Comparison of ENCODE assay signal across 8 cellular contexts in genomic region chr17:79803997-79804855, GRCh38. TPM values are rescaled to one million over a fixed set of nuclear protein-coding genes. Genes with fewer than 3 reads are reported as not detected.
DNase-seq lines count a peak whose midpoint lies in the region; TF ChIP-seq lines count a peak whose summit lies in the region.

No MANE protein-coding gene starts in this region.

- no peak overlapping the region; the same call in 1 of the 2 replicates for H3K27ac ChIP-seq in HEK293 (ENCODE audit: extremely low read depth, low read depth, low read length)

- peak overlapping the region; percentile 84 for H3K27ac Mint-ChIP-seq in activated naive CD8-positive, alpha-beta T cell treated with anti-CD3 and anti-CD28 coated beads for 36 hours

- no peak for TF ChIP-seq CTCF in GM12875 (IDR thresholded peaks at IDR 0.05; ENCODE audit: borderline replicate concordance, insufficient read depth, low read depth, low read length)
- TF ChIP-seq CTCF in HEK293 (tag by site-specific recombination; IDR thresholded peaks at IDR 0.05): no peak

- H3K4me3 Mint-ChIP-seq in activated naive CD8-positive, alpha-beta T cell treated with anti-CD3 and anti-CD28 coated beads for 36 hours: peak overlapping the region; percentile 53

- H3K9me3 Mint-ChIP-seq in activated naive CD8-positive, alpha-beta T cell treated with anti-CD3 and anti-CD28 coated beads for 36 hours: no peaks in the 10 kb centered on the region

- peak overlapping the region; percentile 4 for H2AFZ ChIP-seq in neuron (ENCODE audit: low read depth, low read length)

- CTCF ChIA-PET in HEK293 (lab: Yijun Ruan, JAX): interaction anchor here (0.6 to 2.1 kb wide), 11 partner anchors 13 to 166 kb away, joined by 3 to 7 read pairs (median 4); partner anchors contain the start of gene CBX4

- DNase-seq in NT2/D1 (ENCODE audit: low read depth, low spot score) (no peak), HuH-7 (ENCODE audit: low spot score) (no peak), GM03348 (ENCODE audit: low spot score) (no peak), activated gamma-delta T cell (lab: John Stamatoyannopoulos, UW) (no peak)
- DNase-seq in activated naive CD8-positive, alpha-beta T cell treated with anti-CD3 and anti-CD28 coated beads for 36 hours: peak; percentile 80

- peaks cover 45% of the 10 kb centered on the region for H3K4me1 Mint-ChIP-seq in activated naive CD8-positive, alpha-beta T cell treated with anti-CD3 and anti-CD28 coated beads for 36 hours

- H3K9me3 ChIP-seq in HEK293 (ENCODE audit: control insufficient read depth, insufficient read depth, low read depth, low read length) (no peaks in the 10 kb centered on the region), NT2/D1 (ENCODE audit: insufficient read depth, low read length) (peaks cover 5% of the 10 kb centered on the region; the same call in 1 of the 2 replicates), neuron (ENCODE audit: low read length) (no peaks in the 10 kb centered on the region)

- H3K27me3 ChIP-seq in NT2/D1 (ENCODE audit: insufficient read depth, insufficient read length): peaks cover 100% of the 10 kb centered on the region
- peaks cover 96% of the 10 kb centered on the region for H3K27me3 ChIP-seq in neuron (ENCODE audit: insufficient read depth, low read length)

- peaks cover 92% of the 10 kb centered on the region for H3K27me3 Mint-ChIP-seq in activated naive CD8-positive, alpha-beta T cell treated with anti-CD3 and anti-CD28 coated beads for 36 hours

- H3K36me3 Mint-ChIP-seq in activated naive CD8-positive, alpha-beta T cell treated with anti-CD3 and anti-CD28 coated beads for 36 hours: peaks cover 4% of the 10 kb centered on the region

- POLR2A ChIA-PET in HEK293 (lab: Yijun Ruan, JAX): interaction anchor here (0.6 to 0.9 kb wide), 2 partner anchors 35 to 52 kb away, joined by 3 read pairs; partner anchors contain the start of gene CBX4

- H3K4me1 ChIP-seq in HEK293 (ENCODE audit: control insufficient read depth, insufficient read depth, low read length): peaks cover 16% of the 10 kb centered on the region
- peaks cover 30% of the 10 kb centered on the region for H3K4me1 ChIP-seq in NT2/D1 (ENCODE audit: insufficient read depth, insufficient read length)
- H3K4me1 ChIP-seq in neuron (ENCODE audit: insufficient read depth, low read length): peaks cover 29% of the 10 kb centered on the region

- H3K4me3 ChIP-seq in GM12875 (ENCODE audit: low read depth, low read length) (peak overlapping the region; percentile 43), HEK293 (ENCODE audit: low read depth, low read length) (peak overlapping the region; percentile 23), NT2/D1 (ENCODE audit: insufficient read length, low read depth) (no peak overlapping the region), neuron (ENCODE audit: low read length) (peak overlapping the region; percentile 31)

- peak overlapping the region; percentile 25 for H3K9ac ChIP-seq in NT2/D1 (ENCODE audit: insufficient read length, low read depth)

- H3K36me3 ChIP-seq in HEK293 (ENCODE audit: control insufficient read depth in 2 of 2, insufficient read depth in 1 of 2, low read length in 2 of 2) (no peaks in the 10 kb centered on the region), NT2/D1 (ENCODE audit: insufficient read depth, insufficient read length, low read length) (no peaks in the 10 kb centered on the region), neuron (ENCODE audit: insufficient read depth, low read length) (no peaks in the 10 kb centered on the region)

TF ChIP-seq in HEK293, 187 proteins besides CTCF, POLR2A, EP300 and RAD21 (continues in another document):
- TF ChIP-seq ZNF211 (tag by site-specific recombination; IDR thresholded peaks at IDR 0.05; ENCODE audit: low read depth) (no peak), ZNF768 (tag by site-specific recombination; IDR thresholded peaks at IDR 0.05) (no peak), ZBTB44 (tag by site-specific recombination; IDR thresholded peaks at IDR 0.05) (no peak), ZNF629 (tag by site-specific recombination; IDR thresholded peaks at IDR 0.05) (no peak), ZBTB26 (tag by site-specific recombination; optimal IDR thresholded peaks at IDR 0.05) (peak; percentile 58), ZNF791 (tag by site-specific recombination; IDR thresholded peaks at IDR 0.05) (no peak), FEZF1 (tag by site-specific recombination; IDR thresholded peaks at IDR 0.05) (no peak), ZIC2 (tag by site-specific recombination; IDR thresholded peaks at IDR 0.05) (no peak), ZNF654 (tag by site-specific recombination; IDR thresholded peaks at IDR 0.05; ENCODE audit: low read depth) (no peak), BCL11A (tag by site-specific recombination; IDR thresholded peaks at IDR 0.05; ENCODE audit: low read depth) (no peak), ZSCAN18 (tag by site-specific recombination; IDR thresholded peaks at IDR 0.05) (no peak), ZBTB20 (tag by site-specific recombination; IDR thresholded peaks at IDR 0.05) (peak; percentile 99), ZNF449 (tag by site-specific recombination; IDR thresholded peaks at IDR 0.05) (no peak), ZNF692 (tag by site-specific recombination; IDR thresholded peaks at IDR 0.05) (no peak), ZNF76 (tag by site-specific recombination; IDR thresholded peaks at IDR 0.05; ENCODE audit: borderline replicate concordance, low read depth) (no peak), ZNF660 (tag by site-specific recombination; IDR thresholded peaks at IDR 0.05) (no peak), GLIS2 (tag by site-specific recombination; IDR thresholded peaks at IDR 0.05) (peak; percentile 30; the same call in 1 of the 2 replicates), ZNF777 (tag by site-specific recombination; IDR thresholded peaks at IDR 0.05; ENCODE audit: borderline replicate concordance) (peak; percentile 78; the same call in 1 of the 2 replicates), ZNF626 (tag by site-specific recombination; IDR thresholded peaks at IDR 0.05) (no peak), REPIN1 (tag by site-specific recombination; IDR thresholded peaks at IDR 0.05; ENCODE audit: low read depth) (no peak)

RNA-seq across cellular contexts. Expression of gene CBX8, which starts 7.3 kb away (rescaled TPM):
- 1 to 10 TPM; 3.5 to 4.1 TPM for total RNA-seq in activated naive CD8-positive, alpha-beta T cell treated with anti-CD3 and anti-CD28 coated beads for 36 hours

RNA-seq across cellular contexts. Expression of gene CBX2, which starts 26.3 kb away (rescaled TPM):
- total RNA-seq in activated naive CD8-positive, alpha-beta T cell treated with anti-CD3 and anti-CD28 coated beads for 36 hours: 1 to 10 TPM; 5.2 to 5.4 TPM

RNA-seq across cellular contexts. Expression of gene CBX4, which starts 35.0 kb away (rescaled TPM):
- total RNA-seq in activated naive CD8-positive, alpha-beta T cell treated with anti-CD3 and anti-CD28 coated beads for 36 hours: 10 to 100 TPM; 18.2 to 18.6 TPM
